In the genomic region with DNA sequence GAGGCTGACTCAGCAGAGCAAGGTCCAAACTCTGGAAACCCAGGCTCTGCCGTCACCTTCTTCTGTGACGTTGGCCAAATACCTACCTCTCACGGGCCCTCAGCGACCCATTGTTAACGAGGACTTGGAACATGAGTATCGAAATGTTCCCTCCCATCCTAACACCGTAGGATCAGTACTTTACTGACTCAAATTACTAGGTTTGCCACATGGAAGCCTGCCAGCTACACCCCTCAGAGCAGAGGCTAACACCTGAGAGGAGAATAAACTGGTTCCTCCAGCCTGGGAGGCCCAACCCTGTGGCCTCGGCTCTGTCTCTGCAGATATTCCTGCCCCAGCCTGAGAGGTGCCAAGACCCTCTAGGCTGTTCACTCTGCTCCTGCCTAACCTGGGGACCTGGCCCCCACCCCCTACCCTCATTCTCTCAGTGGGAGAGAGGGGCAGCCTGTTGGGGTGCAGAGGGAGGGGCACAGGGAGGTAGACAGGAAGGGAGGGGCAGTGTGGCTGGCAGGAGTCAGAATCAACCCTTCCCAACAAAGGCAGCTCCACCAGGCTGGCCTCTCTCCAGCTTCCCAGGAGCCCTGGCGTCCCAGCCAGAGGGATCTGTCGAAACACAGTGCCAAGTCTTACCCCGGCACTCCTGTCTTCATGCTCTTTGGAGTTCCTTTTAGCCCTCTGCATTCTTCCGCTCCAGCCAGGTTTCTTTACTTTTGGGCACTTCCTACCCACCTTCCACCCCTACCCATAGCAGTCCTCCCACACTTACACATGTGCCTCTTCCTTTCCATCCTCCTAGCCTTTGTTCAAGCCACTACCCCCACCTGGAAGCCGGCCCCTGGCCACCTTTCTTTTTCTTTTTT, we compare ENCODE assay signal across 12 cellular contexts. TPM values are rescaled to one million over a fixed set of nuclear protein-coding genes. Genes with fewer than 3 reads are reported as not detected.
DNase-seq lines count a peak whose midpoint lies in the region; ATAC-seq and TF ChIP-seq lines count a peak whose summit lies in the region.
"Had no signal": no experiment of that assay in that cellular context is flagged by ENCODE, and none has a peak within 500 bp of the region (broad histone marks: within the 10 kb centered on the region; RNA-seq: fewer than 3 reads in every experiment).

No MANE protein-coding gene starts in this region.

- ATAC-seq in HG03139 (IDR thresholded peaks at IDR 0.05; ENCODE audit: unreplicated experiment): no peak
- ATAC-seq: activated CD4-positive, alpha-beta T cell treated with anti-CD3 and anti-CD28 coated beads for 36 hours had no signal

- 13% methylated on average over 10 of the region's 13 CpGs for WGBS in mammary epithelial cell (ENCODE audit: low coverage, missing lambda C conversion rate)

- no peak for TF ChIP-seq CTCF in C4-2B (conservative IDR thresholded peaks at IDR 0.05)
- no peak for TF ChIP-seq CTCF in mammary epithelial cell (conservative IDR thresholded peaks at IDR 0.05 in 1 of 2, IDR thresholded peaks at IDR 0.05 in 1 of 2; ENCODE audit: extremely low read depth in 1 of 2, insufficient read depth in 1 of 2, low read depth in 1 of 2, low read length in 2 of 2)

- peak overlapping the region; percentile 79 for H2AFZ ChIP-seq in mammary epithelial cell (ENCODE audit: low read depth, low read length)

- CTCF ChIA-PET in mammary epithelial cell (lab: Charles Lee; ENCODE audit: low non-redundant PET): interaction anchor here (0.6 kb wide), 1 partner anchor 97 kb away, joined by 3 read pairs; no protein-coding TSS in a partner anchor

- in situ Hi-C loops in mammary epithelial cell (cut with MboI; ENCODE audit: low sequenced_read_pairs in 2 of 2): loop anchor here in 1 of 2 donors (10.0 kb wide), 3 partner anchors 47 to 93 kb away; partner anchors contain the start of genes KIAA0753 and TXNDC17

- peak overlapping the region; percentile 71 for H3K27ac ChIP-seq in C4-2B
- peak overlapping the region; percentile 77 for H3K27ac ChIP-seq in mammary epithelial cell (ENCODE audit: insufficient read depth, low read depth, low read length)

- H4K20me1 ChIP-seq in mammary epithelial cell (ENCODE audit: insufficient read depth, low read length): no peaks in the 10 kb centered on the region

- no peaks in the 10 kb centered on the region for H3K36me3 ChIP-seq in mammary epithelial cell (ENCODE audit: insufficient read depth, low read length)

- H3K79me2 ChIP-seq in mammary epithelial cell (ENCODE audit: insufficient read depth, low read length): peaks cover 7% of the 10 kb centered on the region

- peaks cover 36% of the 10 kb centered on the region for H3K4me1 ChIP-seq in mammary epithelial cell (ENCODE audit: insufficient read depth, low read length)

- intact Hi-C loops in mammary epithelial cell (cut with micrococcal nuclease): loop anchor here (2.0 kb wide), 1 partner anchor 77 kb away; no protein-coding TSS in a partner anchor

- dilution Hi-C loops in mammary epithelial cell (cut with HindIII; ENCODE audit: low sequenced_read_pairs): loop anchor here (5.0 kb wide), 3 partner anchors 45 to 80 kb away; no protein-coding TSS in a partner anchor

- H3K9ac ChIP-seq in mammary epithelial cell (ENCODE audit: insufficient read depth, low read length): peak overlapping the region; percentile 62

- peak overlapping the region in 1 of 3 experiments; percentile 0 for H3K4me3 ChIP-seq in mammary epithelial cell (replicated peaks in 1 of 3; ENCODE audit: insufficient read depth in 1 of 3, low read depth in 2 of 3, low read length in 3 of 3)

- DNase-seq in NCI-H1105 treated with DMSO at 0.1 percent for 48 hours (lab: John Stamatoyannopoulos, UW) (peak; percentile 79), mammary epithelial cell (peak; percentile 80), mucosa of gallbladder (ENCODE audit: low spot score) (peak; percentile 84), SKM-1 (lab: John Stamatoyannopoulos, UW; ENCODE audit: unreplicated experiment) (no peak), T-helper 1 cell (no peak)
- DNase-seq in activated CD8-positive, alpha-beta memory T cell treated with anti-CD3 and anti-CD28 coated beads, Interleukin-2, amount 50 U/mL, for 4 hours: no peak
- DNase-seq: activated CD4-positive, alpha-beta T cell treated with anti-CD3 and anti-CD28 coated beads for 36 hours; activated effector memory CD4-positive, alpha-beta T cell treated with Interleukin-2 at 50 U/mL for 16 hours; NCI-H1092 treated with DMSO at 0.1 percent for 48 hours; SHP77 had no signal

- H3K4me2 ChIP-seq in mammary epithelial cell (ENCODE audit: insufficient read depth, low read depth, low read length): peak overlapping the region; percentile 75

- BruUV-seq in mammary epithelial cell (replicated peaks; lab: Mats Ljungman, UMichigan): no TSS peak

- no peaks in the 10 kb centered on the region for H3K27me3 ChIP-seq in mammary epithelial cell (ENCODE audit: insufficient read depth, low read length)

- no peaks in the 10 kb centered on the region for H3K9me3 ChIP-seq in mammary epithelial cell (replicated peaks; ENCODE audit: insufficient read depth, low read length)

RNA-seq across cellular contexts. Expression of gene PITPNM3, which starts 4.2 kb away (rescaled TPM):
- 10 to 100 TPM; 13.3 to 16.5 TPM for total RNA-seq in mammary epithelial cell
- 8.2 TPM for polyA plus RNA-seq in mammary epithelial cell
- 24.1 TPM for polyA minus RNA-seq in mammary epithelial cell
- 15.2 TPM for total RNA-seq in mucosa of gallbladder

Comparison
In these comparisons a context has a peak if more than half of its experiments do, and no peak if none do; other contexts are left out.
1. DNase-seq: peak in NCI-H1105 treated with DMSO at 0.1 percent for 48 hours (single experiment), mammary epithelial cell (single experiment) and mucosa of gallbladder (single experiment); none in SKM-1 (single experiment), T-helper 1 cell (0 of 5) and activated CD8-positive, alpha-beta memory T cell treated with anti-CD3 and anti-CD28 coated beads, Interleukin-2, amount 50 U/mL, for 4 hours (single experiment).